Comparison of ENCODE assay signal across 1 cellular context in the genomic region with DNA sequence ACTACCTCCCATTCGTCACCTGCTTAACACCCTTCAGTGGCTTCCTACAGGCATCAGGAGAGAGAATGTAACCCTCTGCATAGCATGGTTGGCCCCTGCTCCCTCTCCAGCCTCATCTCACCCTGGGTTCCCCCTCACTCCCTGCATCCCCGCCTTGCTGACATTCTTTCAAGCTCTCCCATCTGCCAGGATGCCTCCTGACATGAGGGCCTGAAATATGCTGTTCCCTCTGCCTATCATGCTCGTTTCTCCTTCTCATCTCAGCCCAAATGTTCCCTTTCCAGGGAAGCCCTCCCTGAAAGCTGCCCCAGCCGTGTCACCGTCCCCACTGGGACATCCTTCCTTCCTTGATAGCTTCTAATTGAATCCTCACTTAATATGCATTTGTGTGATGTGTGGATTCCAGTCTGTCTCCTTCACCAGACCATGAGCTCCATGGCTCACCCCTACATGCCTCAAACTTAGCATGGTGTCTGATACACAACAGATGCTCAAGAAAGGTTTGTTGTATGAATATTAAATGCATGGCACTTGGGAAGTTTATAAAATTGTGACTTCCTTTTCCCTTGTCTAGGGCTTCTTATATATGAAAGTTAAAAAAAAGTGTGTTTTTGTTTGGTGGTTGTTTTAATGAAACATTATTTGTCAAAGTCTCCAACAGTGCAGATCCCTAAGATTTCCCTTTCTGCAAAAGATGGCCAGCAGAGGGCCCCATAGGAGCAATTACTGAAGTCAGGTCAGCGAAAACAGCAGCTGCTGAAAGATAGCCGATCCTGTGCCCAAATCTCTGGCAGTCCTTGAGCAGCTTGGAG.
TF ChIP-seq lines count a peak whose summit lies in the region.

No MANE protein-coding gene starts in this region.

TF ChIP-seq in WTC11, 78 proteins besides CTCF, POLR2A, EP300 and RAD21 (continued from another document):
- TF ChIP-seq, protein P1, sequence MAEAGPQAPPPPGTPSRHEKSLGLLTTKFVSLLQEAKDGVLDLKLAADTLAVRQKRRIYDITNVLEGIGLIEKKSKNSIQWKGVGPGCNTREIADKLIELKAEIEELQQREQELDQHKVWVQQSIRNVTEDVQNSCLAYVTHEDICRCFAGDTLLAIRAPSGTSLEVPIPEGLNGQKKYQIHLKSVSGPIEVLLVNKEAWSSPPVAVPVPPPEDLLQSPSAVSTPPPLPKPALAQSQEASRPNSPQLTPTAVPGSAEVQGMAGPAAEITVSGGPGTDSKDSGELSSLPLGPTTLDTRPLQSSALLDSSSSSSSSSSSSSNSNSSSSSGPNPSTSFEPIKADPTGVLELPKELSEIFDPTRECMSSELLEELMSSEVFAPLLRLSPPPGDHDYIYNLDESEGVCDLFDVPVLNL (CRISPR knock-in tag; IDR thresholded peaks at IDR 0.05; ENCODE audit: borderline replicate concordance, low read depth): no peak
- TF ChIP-seq SOX15 (CRISPR knock-in tag; IDR thresholded peaks at IDR 0.05) (no peak), ZNF317 (CRISPR knock-in tag; IDR thresholded peaks at IDR 0.05; ENCODE audit: borderline replicate concordance, low read depth) (no peak), ZNF138 (CRISPR knock-in tag; conservative IDR thresholded peaks at IDR 0.05) (no peak), STAT6 (CRISPR knock-in tag; conservative IDR thresholded peaks at IDR 0.05; ENCODE audit: low read depth) (no peak), NFE2L1 (CRISPR knock-in tag; IDR thresholded peaks at IDR 0.05) (no peak), ZNF671 (CRISPR knock-in tag; IDR thresholded peaks at IDR 0.05) (no peak), FOXP1 (CRISPR knock-in tag; IDR thresholded peaks at IDR 0.05; ENCODE audit: borderline replicate concordance) (no peak), ELF4 (CRISPR knock-in tag; IDR thresholded peaks at IDR 0.05; ENCODE audit: low read depth) (no peak)
- TF ChIP-seq, protein P2, sequence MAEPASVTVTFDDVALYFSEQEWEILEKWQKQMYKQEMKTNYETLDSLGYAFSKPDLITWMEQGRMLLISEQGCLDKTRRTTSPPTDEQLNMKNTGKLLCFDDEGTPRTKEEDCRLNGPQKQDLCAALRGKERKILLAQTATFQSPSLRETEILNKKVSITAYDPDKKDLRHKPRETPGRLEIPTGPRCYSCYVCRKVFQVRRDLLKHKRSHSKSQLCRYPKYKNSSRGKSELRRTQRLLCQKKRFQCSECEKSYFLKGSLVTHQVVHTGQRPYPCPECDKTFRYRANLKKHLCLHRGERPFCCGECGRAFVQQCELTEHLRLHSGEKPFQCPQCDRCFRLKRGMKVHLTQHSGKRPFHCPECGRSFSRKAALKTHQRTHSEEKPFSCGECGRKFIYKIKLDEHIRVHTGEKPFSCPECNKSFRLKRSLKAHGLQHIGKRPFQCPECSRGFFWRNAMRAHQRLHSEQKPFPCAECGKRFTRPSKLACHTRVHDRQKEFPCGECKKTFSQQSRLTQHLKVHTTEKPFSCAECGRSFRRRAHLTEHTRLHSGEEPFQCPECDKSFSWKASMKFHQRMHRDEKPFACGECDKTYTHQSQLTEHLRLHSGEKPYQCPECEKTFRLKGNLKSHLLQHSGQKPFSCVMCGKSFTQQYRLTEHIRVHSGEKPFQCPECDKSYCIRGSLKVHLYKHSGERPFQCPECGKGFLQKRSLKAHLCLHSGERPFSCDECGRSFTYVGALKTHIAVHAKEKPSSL (CRISPR knock-in tag; conservative IDR thresholded peaks at IDR 0.05): no peak
- TF ChIP-seq, protein P3, sequence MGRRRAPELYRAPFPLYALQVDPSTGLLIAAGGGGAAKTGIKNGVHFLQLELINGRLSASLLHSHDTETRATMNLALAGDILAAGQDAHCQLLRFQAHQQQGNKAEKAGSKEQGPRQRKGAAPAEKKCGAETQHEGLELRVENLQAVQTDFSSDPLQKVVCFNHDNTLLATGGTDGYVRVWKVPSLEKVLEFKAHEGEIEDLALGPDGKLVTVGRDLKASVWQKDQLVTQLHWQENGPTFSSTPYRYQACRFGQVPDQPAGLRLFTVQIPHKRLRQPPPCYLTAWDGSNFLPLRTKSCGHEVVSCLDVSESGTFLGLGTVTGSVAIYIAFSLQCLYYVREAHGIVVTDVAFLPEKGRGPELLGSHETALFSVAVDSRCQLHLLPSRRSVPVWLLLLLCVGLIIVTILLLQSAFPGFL (CRISPR knock-in tag; IDR thresholded peaks at IDR 0.05; ENCODE audit: borderline replicate concordance): no peak
